Comparison of ENCODE assay signal across 14 cellular contexts in the genomic region with DNA sequence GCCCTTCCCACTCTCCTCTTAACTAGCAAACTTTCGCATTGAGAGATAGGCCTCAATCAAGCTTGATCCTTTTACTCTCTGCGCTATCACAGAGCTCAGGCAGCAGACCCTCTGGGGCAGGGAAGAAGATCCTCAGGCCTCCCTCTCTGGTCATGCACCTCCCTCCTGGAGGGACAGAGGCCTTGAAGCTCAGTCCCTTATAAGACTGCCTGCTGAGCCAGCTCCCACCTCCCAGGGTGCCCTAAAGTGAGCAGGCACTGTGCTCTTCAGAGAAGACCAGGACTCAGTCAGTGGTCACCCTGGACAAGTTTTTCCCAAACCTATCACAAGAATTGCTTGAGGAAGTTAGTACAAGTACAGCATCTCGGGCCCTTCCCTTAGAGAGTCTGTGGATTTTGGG. TPM values are rescaled to one million over a fixed set of nuclear protein-coding genes. Genes with fewer than 3 reads are reported as not detected.
DNase-seq lines count a peak whose midpoint lies in the region; ATAC-seq and TF ChIP-seq lines count a peak whose summit lies in the region.
"Had no signal": no experiment of that assay in that cellular context is flagged by ENCODE, and none has a peak within 500 bp of the region (broad histone marks: within the 10 kb centered on the region; RNA-seq: fewer than 3 reads in every experiment).

No MANE protein-coding gene starts in this region.

- H3K36me3 ChIP-seq in H7 (replicated peaks; ENCODE audit: control insufficient read depth, insufficient read depth, low read length) = no peaks in the 10 kb centered on the region

- H3K36me3 Mint-ChIP-seq in T-helper 2 cell treated with Interferon-gamma antibody and Interleukin-4, amounts not matched to agents 5 μg/mL and 100 μg/mL, for 36 hours (ENCODE audit: low read depth) = peaks cover 4% of the 10 kb centered on the region
- H3K36me3 Mint-ChIP-seq in central memory CD8-positive, alpha-beta T cell (ENCODE audit: insufficient read depth) = peaks cover 55% of the 10 kb centered on the region
- peaks cover 6% of the 10 kb centered on the region for H3K36me3 Mint-ChIP-seq in nephron progenitor cell (ENCODE audit: low read depth)

- peak overlapping the region; percentile 45 for H3K27ac Mint-ChIP-seq in T-helper 2 cell treated with Interferon-gamma antibody and Interleukin-4, amounts not matched to agents 5 μg/mL and 100 μg/mL, for 36 hours
- H3K27ac Mint-ChIP-seq in central memory CD8-positive, alpha-beta T cell (ENCODE audit: low read depth) = peak overlapping the region; percentile 91
- H3K27ac Mint-ChIP-seq in nephron progenitor cell = peak overlapping the region; percentile 25

- H3K4me1 Mint-ChIP-seq in T-helper 2 cell treated with Interferon-gamma antibody and Interleukin-4, amounts not matched to agents 5 μg/mL and 100 μg/mL, for 36 hours (ENCODE audit: low read depth) = peaks cover 35% of the 10 kb centered on the region
- H3K4me1 Mint-ChIP-seq in central memory CD8-positive, alpha-beta T cell = peaks cover 73% of the 10 kb centered on the region
- peaks cover 77% of the 10 kb centered on the region for H3K4me1 Mint-ChIP-seq in nephron progenitor cell

- no peaks in the 10 kb centered on the region for H3K9me3 Mint-ChIP-seq in T-helper 2 cell treated with Interferon-gamma antibody and Interleukin-4, amounts not matched to agents 5 μg/mL and 100 μg/mL, for 36 hours
- H3K9me3 Mint-ChIP-seq in central memory CD8-positive, alpha-beta T cell = no peaks in the 10 kb centered on the region
- H3K9me3 Mint-ChIP-seq in nephron progenitor cell = no peaks in the 10 kb centered on the region

- H3K27me3 ChIP-seq in H7 (ENCODE audit: control insufficient read depth, insufficient read depth, low read length) = no peaks in the 10 kb centered on the region
- H3K27me3 ChIP-seq: tibial nerve had no signal

- no peak for TF ChIP-seq CTCF in nephron progenitor cell (IDR thresholded peaks at IDR 0.05)
- no peak for TF ChIP-seq CTCF in foreskin fibroblast (IDR thresholded peaks at IDR 0.05; ENCODE audit: low read depth, low read length)

- H3K4me3 Mint-ChIP-seq in T-helper 2 cell treated with Interferon-gamma antibody and Interleukin-4, amounts not matched to agents 5 μg/mL and 100 μg/mL, for 36 hours = no peak overlapping the region
- peak overlapping the region; percentile 49 for H3K4me3 Mint-ChIP-seq in central memory CD8-positive, alpha-beta T cell
- no peak overlapping the region for H3K4me3 Mint-ChIP-seq in nephron progenitor cell

- H3K4me3 ChIP-seq in H7 (ENCODE audit: insufficient read depth, low read depth, low read length) = no peak overlapping the region
- H3K4me3 ChIP-seq in foreskin fibroblast (ENCODE audit: low read depth in 1 of 2, low read length in 2 of 2) = no peak overlapping the region
- H3K4me3 ChIP-seq: tibial nerve had no signal

- no peaks in the 10 kb centered on the region for H3K27me3 Mint-ChIP-seq in T-helper 2 cell treated with Interferon-gamma antibody and Interleukin-4, amounts not matched to agents 5 μg/mL and 100 μg/mL, for 36 hours (ENCODE audit: low read depth)
- no peaks in the 10 kb centered on the region for H3K27me3 Mint-ChIP-seq in central memory CD8-positive, alpha-beta T cell
- no peaks in the 10 kb centered on the region for H3K27me3 Mint-ChIP-seq in nephron progenitor cell (ENCODE audit: low read depth, poor library complexity)

- DNase-seq in T-helper 2 cell treated with Interferon-gamma antibody and Interleukin-4, amounts not matched to agents 5 μg/mL and 100 μg/mL, for 36 hours (ENCODE audit: low spot score) = no peak
- DNase-seq in T-helper 2 cell (no peak), H7 (peak; percentile 4), nephron progenitor cell (no peak), foreskin fibroblast (no peak), NCI-H226 (no peak)
- no peak for DNase-seq in central memory CD8-positive, alpha-beta T cell (ENCODE audit: low spot score in 2 of 2)
- DNase-seq: 8988T; effector CD4-positive, alpha-beta T cell; NCI-H1092 treated with DMSO at 0.1 percent for 48 hours; NCI-H524; WERI-Rb-1 had no signal

- no peak for ATAC-seq in central memory CD8-positive, alpha-beta T cell (replicated peaks; ENCODE audit: extremely low read depth, poor library complexity, severe bottlenecking)
- ATAC-seq in HG03175 (IDR thresholded peaks at IDR 0.05; ENCODE audit: unreplicated experiment) = no peak

RNA-seq across cellular contexts. Expression of gene B4GALT1, which starts 29.9 kb away (rescaled TPM):
- 5.5 and 6.7 TPM in 2 replicates for total RNA-seq in H7 (2014; rRNA removed; shearing (Covaris generic))

Comparison
In these comparisons a context has a peak if more than half of its experiments do, and no peak if none do; other contexts are left out.
1. H3K27ac Mint-ChIP-seq: peak in every context shown above with its lines; median percentile 91 in central memory CD8-positive, alpha-beta T cell; 45 in T-helper 2 cell treated with Interferon-gamma antibody and Interleukin-4, amounts not matched to agents 5 μg/mL and 100 μg/mL, for 36 hours; 25 in nephron progenitor cell.